Comparison of ENCODE assay signal across 1 cellular context in the genomic region with DNA sequence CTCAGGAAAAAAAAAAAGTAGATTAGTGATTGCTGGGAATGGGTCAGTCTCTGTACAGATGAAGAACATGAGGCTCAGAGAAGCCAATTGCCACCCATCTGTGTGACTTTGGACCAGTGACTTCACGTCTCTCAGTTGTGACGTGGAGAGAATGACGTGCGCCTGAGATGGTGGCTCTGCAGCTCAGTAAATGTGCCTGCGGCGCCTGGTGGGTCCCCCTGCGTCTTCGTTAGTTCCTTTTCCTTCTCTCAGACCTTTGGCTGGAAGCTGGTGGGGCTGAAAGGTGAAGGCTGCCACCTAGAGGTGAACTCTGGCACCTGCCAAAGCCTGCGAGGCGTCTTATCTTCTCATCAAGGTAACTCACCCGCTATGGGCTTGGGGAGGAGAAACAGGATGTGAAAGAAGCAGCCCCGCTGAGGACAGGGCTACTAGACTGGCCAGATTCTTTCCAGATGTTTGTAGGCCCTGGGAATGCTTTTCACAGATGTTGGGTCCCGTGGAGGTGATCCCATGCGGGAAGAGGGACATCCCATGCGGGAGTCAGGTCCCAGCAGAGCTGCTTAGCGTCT.
TF ChIP-seq lines count a peak whose summit lies in the region.

No MANE protein-coding gene starts in this region.

TF ChIP-seq in SK-N-SH, 30 proteins besides CTCF, POLR2A, EP300 and RAD21 (continued from another document):
- TF ChIP-seq, protein P1, sequence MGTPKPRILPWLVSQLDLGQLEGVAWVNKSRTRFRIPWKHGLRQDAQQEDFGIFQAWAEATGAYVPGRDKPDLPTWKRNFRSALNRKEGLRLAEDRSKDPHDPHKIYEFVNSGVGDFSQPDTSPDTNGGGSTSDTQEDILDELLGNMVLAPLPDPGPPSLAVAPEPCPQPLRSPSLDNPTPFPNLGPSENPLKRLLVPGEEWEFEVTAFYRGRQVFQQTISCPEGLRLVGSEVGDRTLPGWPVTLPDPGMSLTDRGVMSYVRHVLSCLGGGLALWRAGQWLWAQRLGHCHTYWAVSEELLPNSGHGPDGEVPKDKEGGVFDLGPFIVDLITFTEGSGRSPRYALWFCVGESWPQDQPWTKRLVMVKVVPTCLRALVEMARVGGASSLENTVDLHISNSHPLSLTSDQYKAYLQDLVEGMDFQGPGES (IDR thresholded peaks at IDR 0.05; ENCODE audit: low read depth, low read length) = no peak
- no peak for TF ChIP-seq NRF1 (IDR thresholded peaks at IDR 0.05; ENCODE audit: low read depth, low read length)
- TF ChIP-seq, protein P2, sequence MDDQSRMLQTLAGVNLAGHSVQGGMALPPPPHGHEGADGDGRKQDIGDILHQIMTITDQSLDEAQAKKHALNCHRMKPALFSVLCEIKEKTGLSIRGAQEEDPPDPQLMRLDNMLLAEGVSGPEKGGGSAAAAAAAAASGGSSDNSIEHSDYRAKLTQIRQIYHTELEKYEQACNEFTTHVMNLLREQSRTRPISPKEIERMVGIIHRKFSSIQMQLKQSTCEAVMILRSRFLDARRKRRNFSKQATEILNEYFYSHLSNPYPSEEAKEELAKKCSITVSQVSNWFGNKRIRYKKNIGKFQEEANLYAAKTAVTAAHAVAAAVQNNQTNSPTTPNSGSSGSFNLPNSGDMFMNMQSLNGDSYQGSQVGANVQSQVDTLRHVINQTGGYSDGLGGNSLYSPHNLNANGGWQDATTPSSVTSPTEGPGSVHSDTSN (IDR thresholded peaks at IDR 0.05) = peak; percentile 27; the same call in 1 of the 2 replicates
- TF ChIP-seq SMC3 (IDR thresholded peaks at IDR 0.05; ENCODE audit: low read depth, low read length) = peak; percentile 81
- no peak; the same call in 1 of the 2 replicates for TF ChIP-seq MXI1 (IDR thresholded peaks at IDR 0.05; ENCODE audit: low read depth, low read length)
- TF ChIP-seq ELF1 (IDR thresholded peaks at IDR 0.05) = no peak
- TF ChIP-seq FOSL2 (IDR thresholded peaks at IDR 0.05; ENCODE audit: borderline replicate concordance, low read depth) = no peak
- TF ChIP-seq, protein P3, sequence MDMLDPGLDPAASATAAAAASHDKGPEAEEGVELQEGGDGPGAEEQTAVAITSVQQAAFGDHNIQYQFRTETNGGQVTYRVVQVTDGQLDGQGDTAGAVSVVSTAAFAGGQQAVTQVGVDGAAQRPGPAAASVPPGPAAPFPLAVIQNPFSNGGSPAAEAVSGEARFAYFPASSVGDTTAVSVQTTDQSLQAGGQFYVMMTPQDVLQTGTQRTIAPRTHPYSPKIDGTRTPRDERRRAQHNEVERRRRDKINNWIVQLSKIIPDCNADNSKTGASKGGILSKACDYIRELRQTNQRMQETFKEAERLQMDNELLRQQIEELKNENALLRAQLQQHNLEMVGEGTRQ (IDR thresholded peaks at IDR 0.05; ENCODE audit: borderline replicate concordance, low read depth, low read length) = no peak; the same call in 1 of the 2 replicates
- no peak for TF ChIP-seq POLR2AphosphoS5 (IDR thresholded peaks at IDR 0.05; ENCODE audit: low read depth, low read length)
- TF ChIP-seq, protein P4, sequence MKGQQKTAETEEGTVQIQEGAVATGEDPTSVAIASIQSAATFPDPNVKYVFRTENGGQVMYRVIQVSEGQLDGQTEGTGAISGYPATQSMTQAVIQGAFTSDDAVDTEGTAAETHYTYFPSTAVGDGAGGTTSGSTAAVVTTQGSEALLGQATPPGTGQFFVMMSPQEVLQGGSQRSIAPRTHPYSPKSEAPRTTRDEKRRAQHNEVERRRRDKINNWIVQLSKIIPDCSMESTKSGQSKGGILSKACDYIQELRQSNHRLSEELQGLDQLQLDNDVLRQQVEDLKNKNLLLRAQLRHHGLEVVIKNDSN (IDR thresholded peaks at IDR 0.05; ENCODE audit: borderline replicate concordance, low read depth) = peak; percentile 25; the same call in 1 of the 2 replicates
- TF ChIP-seq NFIC (IDR thresholded peaks at IDR 0.05; ENCODE audit: borderline replicate concordance) = no peak
- TF ChIP-seq MEF2A (IDR thresholded peaks at IDR 0.05; ENCODE audit: borderline replicate concordance, low read depth) = no peak
- TF ChIP-seq FOXM1 (IDR thresholded peaks at IDR 0.05; ENCODE audit: low read depth) = no peak
- TF ChIP-seq, protein P5, sequence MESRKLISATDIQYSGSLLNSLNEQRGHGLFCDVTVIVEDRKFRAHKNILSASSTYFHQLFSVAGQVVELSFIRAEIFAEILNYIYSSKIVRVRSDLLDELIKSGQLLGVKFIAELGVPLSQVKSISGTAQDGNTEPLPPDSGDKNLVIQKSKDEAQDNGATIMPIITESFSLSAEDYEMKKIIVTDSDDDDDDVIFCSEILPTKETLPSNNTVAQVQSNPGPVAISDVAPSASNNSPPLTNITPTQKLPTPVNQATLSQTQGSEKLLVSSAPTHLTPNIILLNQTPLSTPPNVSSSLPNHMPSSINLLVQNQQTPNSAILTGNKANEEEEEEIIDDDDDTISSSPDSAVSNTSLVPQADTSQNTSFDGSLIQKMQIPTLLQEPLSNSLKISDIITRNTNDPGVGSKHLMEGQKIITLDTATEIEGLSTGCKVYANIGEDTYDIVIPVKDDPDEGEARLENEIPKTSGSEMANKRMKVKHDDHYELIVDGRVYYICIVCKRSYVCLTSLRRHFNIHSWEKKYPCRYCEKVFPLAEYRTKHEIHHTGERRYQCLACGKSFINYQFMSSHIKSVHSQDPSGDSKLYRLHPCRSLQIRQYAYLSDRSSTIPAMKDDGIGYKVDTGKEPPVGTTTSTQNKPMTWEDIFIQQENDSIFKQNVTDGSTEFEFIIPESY (IDR thresholded peaks at IDR 0.05; ENCODE audit: borderline replicate concordance, low read depth) = no peak
- TF ChIP-seq GABPA (IDR thresholded peaks at IDR 0.05; ENCODE audit: low read depth) = no peak
- TF ChIP-seq CHD2 (IDR thresholded peaks at IDR 0.05; ENCODE audit: low read length, partially characterized antibody) = peak; percentile 84
- TF ChIP-seq TEAD4 (IDR thresholded peaks at IDR 0.05; ENCODE audit: borderline replicate concordance, insufficient read depth) = no peak
- TF ChIP-seq SIN3A (IDR thresholded peaks at IDR 0.05; ENCODE audit: borderline replicate concordance, low read depth, low read length) = 0 out of 2 replicates have a peak, but pooled peaks have one; percentile 44
- TF ChIP-seq GATA2 (CRISPR knock-in tag; IDR thresholded peaks at IDR 0.05) = peak; percentile 97
TF ChIP-seq in SK-N-SH: peak in this region for 11.
